ENCODE assay signal across 9 cellular contexts in genomic region chr5:141319202-141319601, GRCh38. TPM values are rescaled to one million over a fixed set of nuclear protein-coding genes. Genes with fewer than 3 reads are reported as not detected.
DNase-seq lines count a peak whose midpoint lies in the region; FAIRE-seq and TF ChIP-seq lines count a peak whose summit lies in the region.
"Had no signal": no experiment of that assay in that cellular context is flagged by ENCODE, and none has a peak within 500 bp of the region (broad histone marks: within the 10 kb centered on the region; RNA-seq: fewer than 3 reads in every experiment).

No MANE protein-coding gene starts in this region.

- H3K9ac ChIP-seq in neural cell (ENCODE audit: low read length), result no peak overlapping the region

- TF ChIP-seq CTCF in Caco-2 (IDR thresholded peaks at IDR 0.05; ENCODE audit: insufficient read depth in 1 of 2, low read depth in 1 of 2, low read length in 1 of 2, severe bottlenecking in 1 of 2, unreplicated experiment in 1 of 2) (no peak), LNCaP clone FGC (IDR thresholded peaks at IDR 0.05; ENCODE audit: control insufficient read depth, extremely low read depth, insufficient read depth) (no peak), chondrocyte (IDR thresholded peaks at IDR 0.05) (no peak), neural cell (IDR thresholded peaks at IDR 0.05; ENCODE audit: poor library complexity, severe bottlenecking) (no peak)

- H3K27me3 Mint-ChIP-seq in Caco-2 (ENCODE audit: insufficient read depth, unreplicated experiment), result no peaks in the 10 kb centered on the region
- H3K27me3 Mint-ChIP-seq in chondrocyte (ENCODE audit: low read depth), result no peaks in the 10 kb centered on the region

- H3K4me3 Mint-ChIP-seq in Caco-2 (ENCODE audit: unreplicated experiment), result peak overlapping the region; percentile 96
- peak overlapping the region; percentile 98 for H3K4me3 Mint-ChIP-seq in chondrocyte (ENCODE audit: unreplicated experiment)

- peaks cover 37% of the 10 kb centered on the region for H3K9me3 Mint-ChIP-seq in Caco-2 (ENCODE audit: unreplicated experiment)
- peaks cover 61% of the 10 kb centered on the region for H3K9me3 Mint-ChIP-seq in chondrocyte (ENCODE audit: low read depth)

- H4K20me1 ChIP-seq in neural cell (ENCODE audit: insufficient read depth), result no peaks in the 10 kb centered on the region

- no TSS peak for BruUV-seq in Caco-2 (replicated peaks; lab: Mats Ljungman, UMichigan)

- peaks cover 14% of the 10 kb centered on the region for H3F3A ChIP-seq in neural cell (ENCODE audit: insufficient read depth, low read length, poor library complexity, severe bottlenecking)

- no peaks in the 10 kb centered on the region for H3K9me2 ChIP-seq in neural cell (ENCODE audit: insufficient read depth, low read length)

- intact Hi-C loops in Caco-2 (cut with micrococcal nuclease; ENCODE audit: unreplicated experiment), result no loop called here

- peak overlapping the region; percentile 100 for H3K27ac Mint-ChIP-seq in Caco-2 (ENCODE audit: unreplicated experiment)
- H3K27ac Mint-ChIP-seq in chondrocyte (ENCODE audit: unreplicated experiment), result peak overlapping the region; percentile 100

- no peak overlapping the region for H2AFZ ChIP-seq in neural cell (ENCODE audit: low read depth, low read length)

- peak overlapping the region; percentile 82 for H3K4me2 ChIP-seq in neural cell (ENCODE audit: low read length)

- peaks cover 6% of the 10 kb centered on the region; the same call in 1 of the 2 replicates for H3K36me3 ChIP-seq in Caco-2 (ENCODE audit: control insufficient read depth, insufficient read depth, low read length)
- peaks cover 40% of the 10 kb centered on the region for H3K36me3 ChIP-seq in neural cell (ENCODE audit: insufficient read depth, low read length)

- DNase-seq in Caco-2 (no peak), LNCaP clone FGC (ENCODE audit: low read depth) (no peak), chondrocyte (ENCODE audit: low spot score) (no peak), cerebellar nuclear complex (lab: John Stamatoyannopoulos, UW) (no peak), NCI-H774 (lab: John Stamatoyannopoulos, UW) (no peak), urothelium cell line (ENCODE audit: low spot score) (no peak)
- DNase-seq in central memory CD4-positive, alpha-beta T cell, result no peak
- DNase-seq: Right ventricle myocardium superior had no signal

- no peak for TF ChIP-seq RAD21 in neural cell (conservative IDR thresholded peaks at IDR 0.05)

- H3K4me1 Mint-ChIP-seq in Caco-2 (ENCODE audit: low read depth, unreplicated experiment) (peaks cover 6% of the 10 kb centered on the region), chondrocyte (ENCODE audit: low read depth) (peaks cover 27% of the 10 kb centered on the region)

- peaks cover 5% of the 10 kb centered on the region; the same call in 1 of the 2 replicates for H3K4me1 ChIP-seq in Caco-2

- H3K36me3 Mint-ChIP-seq in Caco-2 (ENCODE audit: insufficient read depth, unreplicated experiment), result peaks cover 61% of the 10 kb centered on the region
- H3K36me3 Mint-ChIP-seq in chondrocyte (ENCODE audit: low read depth), result peaks cover 58% of the 10 kb centered on the region

- POLR2A ChIA-PET in Caco-2 (lab: Charles Lee), result no interaction called here

- H3K27ac ChIP-seq in neural cell (ENCODE audit: low read length), result peak overlapping the region; percentile 99

- H3K27me3 ChIP-seq in Caco-2 (replicated peaks; ENCODE audit: control insufficient read depth, insufficient read depth, low read length) (no peaks in the 10 kb centered on the region), neural cell (ENCODE audit: insufficient read depth, low read depth, low read length) (no peaks in the 10 kb centered on the region)

- peaks cover 40% of the 10 kb centered on the region for H3K79me2 ChIP-seq in neural cell (replicated peaks; ENCODE audit: insufficient read depth, low read length)

- CTCF ChIA-PET in Caco-2 (lab: Charles Lee), result interaction anchor here (0.7 kb wide), 1 partner anchor 283 kb away, joined by 3 read pairs; no protein-coding TSS in a partner anchor

- H3K4me3 ChIP-seq in Caco-2 (ENCODE audit: low read depth, low read length) (no peak overlapping the region), LNCaP clone FGC (ENCODE audit: low read depth, low read length) (peak overlapping the region; percentile 95; the same call in 1 of the 2 replicates), neural cell (ENCODE audit: low read length) (peak overlapping the region; percentile 77)

- H3K9me3 ChIP-seq in Caco-2 (peaks cover 22% of the 10 kb centered on the region), neural cell (ENCODE audit: low read length) (peaks cover 42% of the 10 kb centered on the region)

- no peak for FAIRE-seq in urothelium cell line (lab: Jason Lieb, UNC)

- no peak for TF ChIP-seq EP300 in neural cell (conservative IDR thresholded peaks at IDR 0.05; ENCODE audit: poor library complexity, severe bottlenecking)

TF ChIP-seq in neural cell, 6 proteins besides CTCF, POLR2A, EP300 and RAD21:
- TF ChIP-seq MXI1 (conservative IDR thresholded peaks at IDR 0.05; ENCODE audit: poor library complexity, severe bottlenecking) (no peak), POLR2AphosphoS5 (IDR thresholded peaks at IDR 0.05) (no peak), REST (IDR thresholded peaks at IDR 0.05; ENCODE audit: borderline replicate concordance) (no peak), EZH2 (IDR thresholded peaks at IDR 0.05; ENCODE audit: borderline replicate concordance, insufficient read depth, low read length, poor library complexity, severe bottlenecking) (no peak), TAF1 (IDR thresholded peaks at IDR 0.05; ENCODE audit: low read depth) (no peak), SMC3 (conservative IDR thresholded peaks at IDR 0.05; ENCODE audit: poor library complexity) (no peak)

RNA-seq across cellular contexts. Expression of gene TAF7, which starts 1.4 kb away (rescaled TPM):
- total RNA-seq in Caco-2 (2022) (77.2 and 78.7 TPM in 2 replicates), chondrocyte (66.4 to 73.3 TPM (median 69.7 TPM) in 3 replicates)
- polyA plus RNA-seq in neural cell, result 173 and 198 TPM in 2 replicates
- polyA minus RNA-seq in neural cell, result 177 and 189 TPM in 2 replicates

RNA-seq across cellular contexts. Expression of gene PCDHGA1, which starts 11.1 kb away (rescaled TPM):
- total RNA-seq in Caco-2 (2022) (0.64 and 1.1 TPM in 2 replicates), chondrocyte (0.10 to 0.23 TPM (median 0.15 TPM) in 3 replicates)
- 0.19 and 0.50 TPM in 2 replicates for polyA plus RNA-seq in neural cell
- polyA minus RNA-seq in neural cell, result 0.97 and 1.7 TPM in 2 replicates

RNA-seq across cellular contexts. Expression of gene SLC25A2, which starts 15.4 kb away (rescaled TPM):
- total RNA-seq in Caco-2 (2022), result 0.64 and 0.67 TPM in 2 replicates
- total RNA-seq in chondrocyte, result 0.15 to 0.48 TPM (median 0.41 TPM) in 3 replicates
- polyA plus RNA-seq in neural cell, result not detected in 2 replicates
- 0.49 TPM in 1 of 2 replicates, not detected in the other for polyA minus RNA-seq in neural cell

RNA-seq across cellular contexts. Expression of gene PCDHGA2, which starts 19.4 kb away (rescaled TPM):
- total RNA-seq in Caco-2 (2022) (0.20 and 0.23 TPM in 2 replicates), chondrocyte (0.19 to 0.30 TPM (median 0.23 TPM) in 3 replicates)
- polyA plus RNA-seq in neural cell, result 0.21 and 0.26 TPM in 2 replicates
- polyA minus RNA-seq in neural cell, result 1.0 and 1.2 TPM in 2 replicates

RNA-seq across cellular contexts. Expression of gene PCDHGA3, which starts 24.4 kb away (rescaled TPM):
- 0.11 TPM in 1 of 2 replicates, not detected in the other for total RNA-seq in Caco-2 (2022)
- 0.12 to 0.51 TPM (median 0.28 TPM) in 3 replicates for total RNA-seq in chondrocyte
- polyA plus RNA-seq in neural cell, result 0.10 and 0.26 TPM in 2 replicates
- 0.46 and 0.73 TPM in 2 replicates for polyA minus RNA-seq in neural cell
